12 cellular contexts compared by ENCODE assay signal in genomic region chr19:51372649-51373504, GRCh38. TPM values are rescaled to one million over a fixed set of nuclear protein-coding genes. Genes with fewer than 3 reads are reported as not detected.
DNase-seq lines count a peak whose midpoint lies in the region; ATAC-seq and TF ChIP-seq lines count a peak whose summit lies in the region.
"Had no signal": no experiment of that assay in that cellular context is flagged by ENCODE, and none has a peak within 500 bp of the region (broad histone marks: within the 10 kb centered on the region; RNA-seq: fewer than 3 reads in every experiment).

Gene NKG7, minus strand, starts transcription at chr19:51372654. Its CDS starts 119 bp downstream, at chr19:51372535.

- no peaks in the 10 kb centered on the region for H3K9me3 ChIP-seq in BLaER1

- no peaks in the 10 kb centered on the region for H3K36me3 ChIP-seq in BLaER1

- intact Hi-C loops in natural killer cell (cut with micrococcal nuclease), result loop anchor here (1.0 kb wide), 3 partner anchors 14 to 68 kb away; partner anchors contain the start of gene LIM2
- intact Hi-C loops in posterior vena cava (cut with DNase I), result no loop called here

- peaks cover 95% of the 10 kb centered on the region for H3K4me1 ChIP-seq in BLaER1
- H3K4me1 ChIP-seq in foreskin keratinocyte, result no peaks in the 10 kb centered on the region

- peak; percentile 89 for DNase-seq in Jurkat, Clone E6-1 (ENCODE audit: low read depth, low spot score)
- peak; percentile 98 for DNase-seq in activated CD8-positive, alpha-beta memory T cell treated with anti-CD3 and anti-CD28 coated beads, Interleukin-2, amount 10 ng/mL, durations not matched to agents 7 days and 5 days
- DNase-seq in natural killer cell (peak; percentile 82), HT-29 (ENCODE audit: low spot score) (no peak), foreskin keratinocyte (no peak), foreskin melanocyte (no peak), posterior vena cava (ENCODE audit: low spot score) (no peak)

- H3K27me3 ChIP-seq in BLaER1 (no peaks in the 10 kb centered on the region), foreskin keratinocyte (no peaks in the 10 kb centered on the region)

- H3K4me1 Mint-ChIP-seq in activated CD8-positive, alpha-beta memory T cell treated with anti-CD3 and anti-CD28 coated beads, Interleukin-2, amount 10 ng/mL, durations not matched to agents 7 days and 5 days, result peaks cover 54% of the 10 kb centered on the region
- H3K4me1 Mint-ChIP-seq in natural killer cell, result peaks cover 65 to 78% of the 10 kb centered on the region in 2 donors

- peak within 1 kb of the TSS; percentile 99 for H3K4me2 ChIP-seq in BLaER1

- peak within 1 kb of the TSS; percentile 62 for H3K4me3 ChIP-seq in BLaER1
- H3K4me3 ChIP-seq in Jurkat, Clone E6-1 (ENCODE audit: low read length), result peak within 1 kb of the TSS; percentile 27

- TF ChIP-seq CTCF in natural killer cell (IDR thresholded peaks at IDR 0.05) (no peak), foreskin keratinocyte (conservative IDR thresholded peaks at IDR 0.05) (no peak)

- peak within 1 kb of the TSS; percentile 97 for H3K4me3 Mint-ChIP-seq in activated CD8-positive, alpha-beta memory T cell treated with anti-CD3 and anti-CD28 coated beads, Interleukin-2, amount 10 ng/mL, durations not matched to agents 7 days and 5 days
- peak within 1 kb of the TSS; percentile 98 for H3K4me3 Mint-ChIP-seq in natural killer cell
- H3K4me3 Mint-ChIP-seq: dendritic cell treated with granulocyte-macrophage colony-stimulating factor and Interleukin-4, amounts not matched to agents 40 ng/mL and 50 ng/mL, for 4 days had no signal

- H3K36me3 Mint-ChIP-seq in activated CD8-positive, alpha-beta memory T cell treated with anti-CD3 and anti-CD28 coated beads, Interleukin-2, amount 10 ng/mL, durations not matched to agents 7 days and 5 days, result peaks cover 31% of the 10 kb centered on the region
- H3K36me3 Mint-ChIP-seq in natural killer cell, result peaks cover 18% of the 10 kb centered on the region

- ATAC-seq in activated CD8-positive, alpha-beta memory T cell treated with anti-CD3 and anti-CD28 coated beads, Interleukin-2, amount 10 ng/mL, durations not matched to agents 7 days and 5 days, result peak; percentile 71
- ATAC-seq in natural killer cell (peak; percentile 67 to 83 (median 70)), foreskin keratinocyte (no peak)

- no peaks in the 10 kb centered on the region for H4K20me1 ChIP-seq in BLaER1

- peak within 1 kb of the TSS; percentile 96 for H3K27ac ChIP-seq in BLaER1
- H3K27ac ChIP-seq in foreskin keratinocyte, result no peak within 1 kb of the TSS

- H3K9me3 Mint-ChIP-seq in activated CD8-positive, alpha-beta memory T cell treated with anti-CD3 and anti-CD28 coated beads, Interleukin-2, amount 10 ng/mL, durations not matched to agents 7 days and 5 days (ENCODE audit: low read depth), result no peaks in the 10 kb centered on the region
- no peaks in the 10 kb centered on the region for H3K9me3 Mint-ChIP-seq in natural killer cell
- H3K9me3 Mint-ChIP-seq: dendritic cell treated with granulocyte-macrophage colony-stimulating factor and Interleukin-4, amounts not matched to agents 40 ng/mL and 50 ng/mL, for 4 days had no signal

- peak within 1 kb of the TSS; percentile 83 for H3K9ac ChIP-seq in BLaER1

- no peaks in the 10 kb centered on the region for H3K27me3 Mint-ChIP-seq in activated CD8-positive, alpha-beta memory T cell treated with anti-CD3 and anti-CD28 coated beads, Interleukin-2, amount 10 ng/mL, durations not matched to agents 7 days and 5 days
- H3K27me3 Mint-ChIP-seq in natural killer cell (ENCODE audit: low read depth in 2 of 2), result no peaks in the 10 kb centered on the region
- H3K27me3 Mint-ChIP-seq: dendritic cell treated with granulocyte-macrophage colony-stimulating factor and Interleukin-4, amounts not matched to agents 40 ng/mL and 50 ng/mL, for 4 days had no signal

- peak within 1 kb of the TSS; percentile 98 for H3K27ac Mint-ChIP-seq in activated CD8-positive, alpha-beta memory T cell treated with anti-CD3 and anti-CD28 coated beads, Interleukin-2, amount 10 ng/mL, durations not matched to agents 7 days and 5 days
- H3K27ac Mint-ChIP-seq in natural killer cell, result peak within 1 kb of the TSS; percentile 88 to 94
- H3K27ac Mint-ChIP-seq: dendritic cell treated with granulocyte-macrophage colony-stimulating factor and Interleukin-4, amounts not matched to agents 40 ng/mL and 50 ng/mL, for 4 days had no signal

- CTCF ChIA-PET in activated CD8-positive, alpha-beta memory T cell treated with anti-CD3 and anti-CD28 coated beads, Interleukin-2, amount 10 ng/mL, durations not matched to agents 7 days and 5 days (lab: Charles Lee), result interaction anchor here (1.1 to 7.9 kb wide), 9 partner anchors 17 to 124 kb away, joined by 3 to 97 read pairs (median 4); partner anchors contain the start of gene C19orf84

RNA-seq across cellular contexts. Expression of gene NKG7, which starts in this region (rescaled TPM):
- polyA plus RNA-seq in Jurkat, Clone E6-1 (2012; ENCODE audit: insufficient read depth, insufficient read length), result 18.4 TPM
- total RNA-seq in activated CD8-positive, alpha-beta memory T cell treated with anti-CD3 and anti-CD28 coated beads, Interleukin-2, amount 10 ng/mL, durations not matched to agents 7 days and 5 days, result 1,000 to 10,000 TPM in 1 of 2 experiments, 100 to 1,000 TPM in 1; 852 to 1,014 TPM
- total RNA-seq in natural killer cell, result 1,000 to 10,000 TPM; 2,907 to 3,894 (median 3,151) TPM
- total RNA-seq in HT-29 (2014; rRNA removed; shearing (Covaris generic)), result not detected in 2 replicates
- total RNA-seq in foreskin keratinocyte, result not detected in 2 replicates
- polyA plus RNA-seq in foreskin keratinocyte, result not detected in 2 replicates
- total RNA-seq in posterior vena cava, result 1 to 10 TPM; 3.0 to 4.8 TPM
- total RNA-seq: LHCN-M2, pulmonary artery endothelial cell had no signal
- polyA plus RNA-seq: BJ had no signal

Comparison
In these comparisons a context has a peak if more than half of its experiments do, and no peak if none do; other contexts are left out.
1. RNA of gene NKG7 (total RNA-seq): 2,907 to 3,894 TPM in natural killer cell and 852 to 1,014 TPM in activated CD8-positive, alpha-beta memory T cell treated with anti-CD3 and anti-CD28 coated beads, Interleukin-2, amount 10 ng/mL, durations not matched to agents 7 days and 5 days; 3.0 to 4.8 TPM in posterior vena cava, not detected in HT-29 and not detected in foreskin keratinocyte; every median in the first group is over 100 times any median in the second.
2. DNase-seq: peak in Jurkat, Clone E6-1 (single experiment), activated CD8-positive, alpha-beta memory T cell treated with anti-CD3 and anti-CD28 coated beads, Interleukin-2, amount 10 ng/mL, durations not matched to agents 7 days and 5 days (single experiment) and natural killer cell (single experiment); none in HT-29 (single experiment), foreskin keratinocyte (0 of 2), foreskin melanocyte (single experiment) and posterior vena cava (single experiment).